In genomic region chr11:64241430-64242153, GRCh38 we compare ENCODE assay signal across 8 cellular contexts. TPM values are rescaled to one million over a fixed set of nuclear protein-coding genes. Genes with fewer than 3 reads are reported as not detected.
DNase-seq lines count a peak whose midpoint lies in the region; ATAC-seq and TF ChIP-seq lines count a peak whose summit lies in the region.

No MANE protein-coding gene starts in this region.

- TF ChIP-seq CTCF in GM06990 (IDR thresholded peaks at IDR 0.05; ENCODE audit: insufficient read depth, low read length, poor library complexity, severe bottlenecking) (no peak), HFFc6 (IDR thresholded peaks at IDR 0.05) (peak; percentile 7; the same call in 1 of the 2 replicates), parathyroid adenoma (IDR thresholded peaks at IDR 0.05) (no peak), tibial artery (IDR thresholded peaks at IDR 0.05) (no peak)

- DNase-seq in GM06990 (ENCODE audit: extremely low read depth, insufficient read length) (peak; percentile 99), HFFc6 (peak; percentile 99), NCI-H1048 (lab: John Stamatoyannopoulos, UW) (peak; percentile 89), SK-N-MC (ENCODE audit: low read depth, low spot score) (peak; percentile 91), Right ventricle myocardium superior (peak; percentile 100), tibial artery (peak; percentile 99 to 100)

- ATAC-seq in Right ventricle myocardium superior (ENCODE audit: poor library complexity) = peak; percentile 3

- H3K9ac ChIP-seq in SK-N-MC (ENCODE audit: insufficient read length) = peak overlapping the region; percentile 80
- peak overlapping the region; percentile 53 for H3K9ac ChIP-seq in parathyroid adenoma

- H3K4me1 Mint-ChIP-seq in HFFc6 (ENCODE audit: low read depth) = peaks cover 30% of the 10 kb centered on the region
- H3K4me1 Mint-ChIP-seq in activated naive CD4-positive, alpha-beta T cell treated with anti-CD3 and anti-CD28 coated beads, Interleukin-2, amount 50 U/mL, for 24 hours = peaks cover 28% of the 10 kb centered on the region

- H2AFZ ChIP-seq in parathyroid adenoma = peak overlapping the region; percentile 78

- peak overlapping the region; percentile 98 for H3K27ac Mint-ChIP-seq in HFFc6
- H3K27ac Mint-ChIP-seq in activated naive CD4-positive, alpha-beta T cell treated with anti-CD3 and anti-CD28 coated beads, Interleukin-2, amount 50 U/mL, for 24 hours = peak overlapping the region; percentile 97

- H3K4me2 ChIP-seq in parathyroid adenoma (ENCODE audit: low read length) = peak overlapping the region; percentile 97

- H3K27me3 ChIP-seq in GM06990 (replicated peaks; ENCODE audit: control insufficient read depth, insufficient read depth, low read length) (no peaks in the 10 kb centered on the region), parathyroid adenoma (ENCODE audit: control insufficient read depth, insufficient read depth, low read length) (no peaks in the 10 kb centered on the region), tibial artery (no peaks in the 10 kb centered on the region)

- H3K4me3 Mint-ChIP-seq in HFFc6 = peak overlapping the region; percentile 90
- peak overlapping the region; percentile 93 for H3K4me3 Mint-ChIP-seq in activated naive CD4-positive, alpha-beta T cell treated with anti-CD3 and anti-CD28 coated beads, Interleukin-2, amount 50 U/mL, for 24 hours

- peaks cover 16% of the 10 kb centered on the region for H3K36me3 Mint-ChIP-seq in HFFc6 (ENCODE audit: low read depth)
- H3K36me3 Mint-ChIP-seq in activated naive CD4-positive, alpha-beta T cell treated with anti-CD3 and anti-CD28 coated beads, Interleukin-2, amount 50 U/mL, for 24 hours = no peaks in the 10 kb centered on the region

- intact Hi-C loops in Right ventricle myocardium superior (cut with DNase I) (no loop called here), tibial artery (cut with DNase I; ENCODE audit: low total_unique reads) (no loop called here)

- no peaks in the 10 kb centered on the region for H3K79me2 ChIP-seq in parathyroid adenoma

- no peaks in the 10 kb centered on the region for H3K9me3 Mint-ChIP-seq in HFFc6
- H3K9me3 Mint-ChIP-seq in activated naive CD4-positive, alpha-beta T cell treated with anti-CD3 and anti-CD28 coated beads, Interleukin-2, amount 50 U/mL, for 24 hours = no peaks in the 10 kb centered on the region

- peaks cover 14% of the 10 kb centered on the region for H3K36me3 ChIP-seq in GM06990 (ENCODE audit: control insufficient read depth, insufficient read depth, low read length)
- H3K36me3 ChIP-seq in SK-N-MC (ENCODE audit: insufficient read depth, low read length) = peaks cover 9% of the 10 kb centered on the region; the same call in 1 of the 2 replicates
- H3K36me3 ChIP-seq in parathyroid adenoma (ENCODE audit: control insufficient read depth, insufficient read depth, low read length) = no peaks in the 10 kb centered on the region
- peaks cover 6 to 43% (median 11%) of the 10 kb centered on the region in 3 donors for H3K36me3 ChIP-seq in tibial artery

- H3K9me3 ChIP-seq in SK-N-MC (ENCODE audit: low read depth, low read length) = no peaks in the 10 kb centered on the region
- no peaks in the 10 kb centered on the region for H3K9me3 ChIP-seq in parathyroid adenoma (ENCODE audit: control insufficient read depth, low read length)
- H3K9me3 ChIP-seq in tibial artery = no peaks in the 10 kb centered on the region

- peaks cover 12% of the 10 kb centered on the region for H3K4me1 ChIP-seq in parathyroid adenoma
- peaks cover 0 to 54% (median 39%) of the 10 kb centered on the region in 4 donors for H3K4me1 ChIP-seq in tibial artery

- H3K4me3 ChIP-seq in GM06990 (replicated peaks; ENCODE audit: low read depth, low read length) = peak overlapping the region; percentile 89
- peak overlapping the region; percentile 99 for H3K4me3 ChIP-seq in SK-N-MC
- H3K4me3 ChIP-seq in parathyroid adenoma (ENCODE audit: low read depth, low read length) = peak overlapping the region; percentile 79
- H3K4me3 ChIP-seq in tibial artery = peak overlapping the region; percentile 62 to 98

- H3K27ac ChIP-seq in SK-N-MC (no peak overlapping the region; the same call in 1 of the 2 replicates), parathyroid adenoma (peak overlapping the region; percentile 99), tibial artery (peak overlapping the region; percentile 87 to 97)

- peaks cover 4% of the 10 kb centered on the region for H3K27me3 Mint-ChIP-seq in HFFc6 (ENCODE audit: insufficient read depth)
- H3K27me3 Mint-ChIP-seq in activated naive CD4-positive, alpha-beta T cell treated with anti-CD3 and anti-CD28 coated beads, Interleukin-2, amount 50 U/mL, for 24 hours = no peaks in the 10 kb centered on the region

RNA-seq across cellular contexts. Expression of gene FKBP2, which starts 0.7 kb away (rescaled TPM):
- total RNA-seq in HFFc6 (2021; fragmentation: NEBNext Ultra II Directional; extraction: Animal tissue kit (Norgen Biotek cat#: 25700)) = 10 to 100 TPM; 54.1 to 95.6 (median 73.1) TPM
- total RNA-seq in Right ventricle myocardium superior = 41.6 TPM

RNA-seq across cellular contexts. Expression of gene PPP1R14B, which starts 5.2 kb away (rescaled TPM):
- 100 to 1,000 TPM; 386 to 478 (median 429) TPM for total RNA-seq in HFFc6 (2021; fragmentation: NEBNext Ultra II Directional; extraction: Animal tissue kit (Norgen Biotek cat#: 25700))
- total RNA-seq in Right ventricle myocardium superior = 123 TPM

RNA-seq across cellular contexts. Expression of gene VEGFB, which starts 7.2 kb away (rescaled TPM):
- 10 to 100 TPM; 65.1 to 80.6 (median 71.2) TPM for total RNA-seq in HFFc6 (2021; fragmentation: NEBNext Ultra II Directional; extraction: Animal tissue kit (Norgen Biotek cat#: 25700))
- 276 TPM for total RNA-seq in Right ventricle myocardium superior

RNA-seq across cellular contexts. Expression of gene PLCB3, which starts 9.7 kb away (rescaled TPM):
- 10 to 100 TPM; 48.1 to 58.0 (median 51.8) TPM for total RNA-seq in HFFc6 (2021; fragmentation: NEBNext Ultra II Directional; extraction: Animal tissue kit (Norgen Biotek cat#: 25700))
- 11.3 TPM for total RNA-seq in Right ventricle myocardium superior

RNA-seq across cellular contexts. Expression of gene DNAJC4, which starts 11.2 kb away (rescaled TPM):
- 10 to 100 TPM; 21.7 to 29.5 (median 23.2) TPM for total RNA-seq in HFFc6 (2021; fragmentation: NEBNext Ultra II Directional; extraction: Animal tissue kit (Norgen Biotek cat#: 25700))
- total RNA-seq in Right ventricle myocardium superior = 58.0 TPM
